ENCODE assay signal across 23 cellular contexts in the genomic region with DNA sequence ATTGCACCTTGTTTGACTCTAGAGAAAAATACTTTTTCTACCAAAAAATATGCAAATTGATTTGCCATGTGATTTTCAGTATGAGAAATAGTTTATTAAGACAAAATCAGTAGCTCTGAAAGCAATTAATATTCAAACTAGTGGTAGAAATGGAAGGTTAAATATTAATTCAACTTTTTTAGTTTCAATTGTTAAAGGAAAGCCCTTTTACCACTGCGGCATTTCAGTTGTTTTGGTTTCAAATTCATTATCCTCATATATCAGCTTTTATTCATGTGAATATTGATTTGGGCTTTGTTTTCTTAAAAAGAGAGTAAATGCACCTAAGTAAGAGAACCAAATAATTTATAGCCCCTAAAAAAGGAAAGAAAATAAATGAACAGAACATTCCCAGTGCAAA.
DNase-seq lines count a peak whose midpoint lies in the region; ATAC-seq, FAIRE-seq and TF ChIP-seq lines count a peak whose summit lies in the region.
"Had no signal": no experiment of that assay in that cellular context is flagged by ENCODE, and none has a peak within 500 bp of the region (broad histone marks: within the 10 kb centered on the region; RNA-seq: fewer than 3 reads in every experiment).

No MANE protein-coding gene starts in this region.

- TF ChIP-seq POLR2A in GM12891 (IDR thresholded peaks at IDR 0.05; ENCODE audit: low read depth, low read length), result no peak

- H3K4me3 Mint-ChIP-seq in activated T-cell treated with anti-CD3 and anti-CD28 coated beads, Interleukin-2, amount 50 U/mL, for 4 hours, result no peak overlapping the region
- H3K4me3 Mint-ChIP-seq in stimulated activated effector memory CD8-positive, alpha-beta T cell treated with anti-CD3 and anti-CD28 coated beads, Interleukin-12 subunit alpha, Interleukin-12 subunit beta, amount 100 ng/mL, for 72 hours, result no peak overlapping the region
- H3K4me3 Mint-ChIP-seq: CD14-positive monocyte; CD4-positive, alpha-beta memory T cell; CD8-positive, alpha-beta memory T cell had no signal

- no peak overlapping the region for H3K27ac Mint-ChIP-seq in stimulated activated effector memory CD8-positive, alpha-beta T cell treated with anti-CD3 and anti-CD28 coated beads, Interleukin-12 subunit alpha, Interleukin-12 subunit beta, amount 100 ng/mL, for 72 hours
- H3K27ac Mint-ChIP-seq: CD14-positive monocyte; CD4-positive, alpha-beta memory T cell; CD4-positive, CD25-positive, alpha-beta regulatory T cell; CD8-positive, alpha-beta memory T cell had no signal

- no peaks in the 10 kb centered on the region for H3K36me3 Mint-ChIP-seq in activated T-cell treated with anti-CD3 and anti-CD28 coated beads, Interleukin-2, amount 50 U/mL, for 4 hours (ENCODE audit: insufficient read depth)
- no peaks in the 10 kb centered on the region for H3K36me3 Mint-ChIP-seq in stimulated activated effector memory CD8-positive, alpha-beta T cell treated with anti-CD3 and anti-CD28 coated beads, Interleukin-12 subunit alpha, Interleukin-12 subunit beta, amount 100 ng/mL, for 72 hours
- H3K36me3 Mint-ChIP-seq: CD14-positive monocyte; CD4-positive, alpha-beta memory T cell; CD4-positive, CD25-positive, alpha-beta regulatory T cell; CD8-positive, alpha-beta memory T cell had no signal

- H3K4me1 Mint-ChIP-seq in activated T-cell treated with anti-CD3 and anti-CD28 coated beads, Interleukin-2, amount 50 U/mL, for 4 hours (ENCODE audit: low read depth), result no peaks in the 10 kb centered on the region
- no peaks in the 10 kb centered on the region for H3K4me1 Mint-ChIP-seq in stimulated activated effector memory CD8-positive, alpha-beta T cell treated with anti-CD3 and anti-CD28 coated beads, Interleukin-12 subunit alpha, Interleukin-12 subunit beta, amount 100 ng/mL, for 72 hours
- H3K4me1 Mint-ChIP-seq: CD14-positive monocyte; CD4-positive, alpha-beta memory T cell; CD4-positive, CD25-positive, alpha-beta regulatory T cell; CD8-positive, alpha-beta memory T cell had no signal

- H3K9me3 Mint-ChIP-seq in activated T-cell treated with anti-CD3 and anti-CD28 coated beads, Interleukin-2, amount 50 U/mL, for 4 hours, result no peaks in the 10 kb centered on the region
- peaks cover 4% of the 10 kb centered on the region for H3K9me3 Mint-ChIP-seq in stimulated activated effector memory CD8-positive, alpha-beta T cell treated with anti-CD3 and anti-CD28 coated beads, Interleukin-12 subunit alpha, Interleukin-12 subunit beta, amount 100 ng/mL, for 72 hours

- no peaks in the 10 kb centered on the region for H3K27me3 Mint-ChIP-seq in activated T-cell treated with anti-CD3 and anti-CD28 coated beads, Interleukin-2, amount 50 U/mL, for 4 hours (ENCODE audit: low read depth)
- H3K27me3 Mint-ChIP-seq: CD4-positive, alpha-beta memory T cell; CD4-positive, CD25-positive, alpha-beta regulatory T cell; CD8-positive, alpha-beta memory T cell had no signal

- no peak for DNase-seq in GM12891 (ENCODE audit: insufficient read length, low spot score)
- DNase-seq in activated T-cell treated with anti-CD3 and anti-CD28 coated beads, Interleukin-2, amount 50 U/mL, for 4 hours, result no peak
- no peak for DNase-seq in stimulated activated effector memory CD8-positive, alpha-beta T cell treated with anti-CD3 and anti-CD28 coated beads, Interleukin-12 subunit alpha, Interleukin-12 subunit beta, amount 100 ng/mL, for 72 hours (ENCODE audit: low spot score in 2 of 2)
- DNase-seq: 8988T; ACHN; BE2C; C1 segment of cervical spinal cord; CD4-positive, alpha-beta memory T cell; CD4-positive, CD25-positive, alpha-beta regulatory T cell; CD8-positive, alpha-beta memory T cell; COR-L47; DMS 273 treated with DMSO at 0.1 percent for 48 hours; DMS153; DMS53; DMS79; DND-41; EL; GDM1 had no signal

- ATAC-seq in GM18870 (IDR thresholded peaks at IDR 0.05; ENCODE audit: unreplicated experiment) (peak; percentile 50), HG03135 (IDR thresholded peaks at IDR 0.05; ENCODE audit: unreplicated experiment) (peak; percentile 41)
- no peak for ATAC-seq in activated T-cell treated with anti-CD3 and anti-CD28 coated beads, Interleukin-2, amount 50 U/mL, for 4 hours
- no peak for ATAC-seq in stimulated activated effector memory CD8-positive, alpha-beta T cell treated with anti-CD3 and anti-CD28 coated beads, Interleukin-12 subunit alpha, Interleukin-12 subunit beta, amount 100 ng/mL, for 72 hours
- ATAC-seq: GM12878 had no signal

- FAIRE-seq in GM12891 (lab: Jason Lieb, UNC), result no peak
- FAIRE-seq: A204.1, GM12878 had no signal

TF ChIP-seq in GM12891, 5 proteins besides CTCF, POLR2A, EP300 and RAD21:
- TF ChIP-seq TAF1 (IDR thresholded peaks at IDR 0.05; ENCODE audit: low read depth, low read length) (no peak), SPI1 (IDR thresholded peaks at IDR 0.05; ENCODE audit: low read depth, low read length) (no peak), POLR2AphosphoS5 (IDR thresholded peaks at IDR 0.05; ENCODE audit: low read depth, low read length) (no peak), POU2F2 (IDR thresholded peaks at IDR 0.05; ENCODE audit: low read depth, low read length) (no peak), PAX5 (IDR thresholded peaks at IDR 0.05; ENCODE audit: insufficient read depth, low read length, severe bottlenecking) (no peak)
TF ChIP-seq in GM12891: peak in this region for 0.

Comparison
In these comparisons a context has a peak if more than half of its experiments do, and no peak if none do; other contexts are left out.
1. ATAC-seq: peak in GM18870 (single experiment) and HG03135 (single experiment); none in activated T-cell treated with anti-CD3 and anti-CD28 coated beads, Interleukin-2, amount 50 U/mL, for 4 hours (0 of 2) and stimulated activated effector memory CD8-positive, alpha-beta T cell treated with anti-CD3 and anti-CD28 coated beads, Interleukin-12 subunit alpha, Interleukin-12 subunit beta, amount 100 ng/mL, for 72 hours (single experiment).